ENCODE assay signal across 11 cellular contexts in the genomic region with DNA sequence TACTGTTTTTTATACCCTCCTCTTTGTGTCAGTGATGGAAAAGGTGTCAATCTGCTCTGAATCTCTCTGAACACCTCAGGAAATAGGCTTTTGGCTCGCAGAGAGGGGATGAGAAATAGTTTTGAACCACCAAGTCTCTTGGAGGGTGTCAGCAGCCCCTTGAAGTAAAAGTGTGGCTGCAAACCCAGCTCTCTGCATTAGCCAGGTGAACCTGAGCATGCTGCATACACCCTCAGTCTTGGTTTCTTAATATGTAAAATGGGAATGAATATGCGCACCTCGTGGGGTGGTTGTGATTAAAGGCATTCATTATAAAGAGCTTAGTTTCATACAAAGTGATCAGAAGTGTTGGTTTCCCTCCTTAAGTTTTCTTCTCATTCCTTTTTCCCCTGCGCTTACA. TPM values are rescaled to one million over a fixed set of nuclear protein-coding genes. Genes with fewer than 3 reads are reported as not detected.
A peak's percentile ranks its signal among the peaks of the same experiment; 100 is the strongest.
DNase-seq lines count a peak whose midpoint lies in the region; ATAC-seq and TF ChIP-seq lines count a peak whose summit lies in the region.
"Had no signal": no experiment of that assay in that cellular context is flagged by ENCODE, and none has a peak within 500 bp of the region (broad histone marks: within the 10 kb centered on the region; RNA-seq: fewer than 3 reads in every experiment).

No MANE protein-coding gene starts in this region.

- no peak for TF ChIP-seq CTCF in suprapubic skin (IDR thresholded peaks at IDR 0.05)

- no peak for TF ChIP-seq POLR2A in suprapubic skin (IDR thresholded peaks at IDR 0.05)

- peak overlapping the region; percentile 99 for H3K27ac ChIP-seq in suprapubic skin

- H3K4me3 ChIP-seq in suprapubic skin = peak overlapping the region; percentile 76
- H3K4me3 ChIP-seq: lung had no signal

- no peaks in the 10 kb centered on the region for H3K9me3 Mint-ChIP-seq in activated CD4-positive, alpha-beta T cell treated with anti-CD3 and anti-CD28 coated beads, Interleukin-2, amount 10 ng/mL, durations not matched to agents 7 days and 5 days
- no peaks in the 10 kb centered on the region for H3K9me3 Mint-ChIP-seq in activated naive CD8-positive, alpha-beta T cell treated with anti-CD3 and anti-CD28 coated beads, Interleukin-2, amount 50 U/mL, for 24 hours

- H3K27me3 Mint-ChIP-seq in activated CD4-positive, alpha-beta T cell treated with anti-CD3 and anti-CD28 coated beads, Interleukin-2, amount 10 ng/mL, durations not matched to agents 7 days and 5 days = no peaks in the 10 kb centered on the region
- no peaks in the 10 kb centered on the region for H3K27me3 Mint-ChIP-seq in activated naive CD8-positive, alpha-beta T cell treated with anti-CD3 and anti-CD28 coated beads, Interleukin-2, amount 50 U/mL, for 24 hours

- no peak for ATAC-seq in activated naive CD8-positive, alpha-beta T cell treated with anti-CD3 and anti-CD28 coated beads, Interleukin-2, amount 50 U/mL, for 24 hours
- ATAC-seq: esophagus mucosa had no signal

- peaks cover 3% of the 10 kb centered on the region for H3K36me3 Mint-ChIP-seq in activated CD4-positive, alpha-beta T cell treated with anti-CD3 and anti-CD28 coated beads, Interleukin-2, amount 10 ng/mL, durations not matched to agents 7 days and 5 days (ENCODE audit: low read depth)
- peaks cover 9% of the 10 kb centered on the region for H3K36me3 Mint-ChIP-seq in activated naive CD8-positive, alpha-beta T cell treated with anti-CD3 and anti-CD28 coated beads, Interleukin-2, amount 50 U/mL, for 24 hours (ENCODE audit: low read depth)

- H3K36me3 ChIP-seq in suprapubic skin = no peaks in the 10 kb centered on the region

- CTCF ChIA-PET in activated CD4-positive, alpha-beta T cell treated with anti-CD3 and anti-CD28 coated beads, Interleukin-2, amount 10 ng/mL, durations not matched to agents 7 days and 5 days (lab: Charles Lee) = interaction anchor here (1.1 to 1.6 kb wide), 3 partner anchors 9 to 10 kb away, joined by 3 to 8 read pairs (median 6); no protein-coding TSS in a partner anchor

- no peaks in the 10 kb centered on the region for H3K27me3 ChIP-seq in suprapubic skin

- no peaks in the 10 kb centered on the region for H3K9me3 ChIP-seq in suprapubic skin

- H3K27ac Mint-ChIP-seq in activated CD4-positive, alpha-beta T cell treated with anti-CD3 and anti-CD28 coated beads, Interleukin-2, amount 10 ng/mL, durations not matched to agents 7 days and 5 days = peak overlapping the region; percentile 91
- peak overlapping the region; percentile 92 for H3K27ac Mint-ChIP-seq in activated naive CD8-positive, alpha-beta T cell treated with anti-CD3 and anti-CD28 coated beads, Interleukin-2, amount 50 U/mL, for 24 hours

- POLR2A ChIA-PET in activated CD4-positive, alpha-beta T cell treated with anti-CD3 and anti-CD28 coated beads, Interleukin-2, amount 10 ng/mL, durations not matched to agents 7 days and 5 days (lab: Charles Lee) = no interaction called here

- H3K4me1 ChIP-seq in suprapubic skin = peaks cover 56% of the 10 kb centered on the region

- 92% methylated on average over 4 of the region's 4 CpGs for WGBS in suprapubic skin

- TF ChIP-seq EP300 in suprapubic skin (IDR thresholded peaks at IDR 0.05) = no peak

- peak overlapping the region; percentile 84 for H3K4me3 Mint-ChIP-seq in activated CD4-positive, alpha-beta T cell treated with anti-CD3 and anti-CD28 coated beads, Interleukin-2, amount 10 ng/mL, durations not matched to agents 7 days and 5 days
- H3K4me3 Mint-ChIP-seq in activated naive CD8-positive, alpha-beta T cell treated with anti-CD3 and anti-CD28 coated beads, Interleukin-2, amount 50 U/mL, for 24 hours = peak overlapping the region; percentile 91

- in situ Hi-C loops in ACHN (cut with HindIII; ENCODE audit: low pct_ligation_motif_present, low pct_unique_long_range_greater_than_20kb, low sequenced_read_pairs) = no loop called here

- no peak for DNase-seq in activated CD4-positive, alpha-beta T cell treated with anti-CD3 and anti-CD28 coated beads, Interleukin-2, amount 10 ng/mL, durations not matched to agents 7 days and 5 days
- no peak for DNase-seq in activated CD4-positive, alpha-beta T cell treated with anti-CD3 and anti-CD28 coated beads, Interleukin-2, amount 50 U/mL, for 4 hours
- DNase-seq in activated naive CD8-positive, alpha-beta T cell treated with anti-CD3 and anti-CD28 coated beads, Interleukin-2, amount 50 U/mL, for 24 hours = no peak
- DNase-seq in midbrain (lab: John Stamatoyannopoulos, UW) = peak; percentile 31
- DNase-seq in suprapubic skin (ENCODE audit: low spot score in 2 of 2) = no peak
- DNase-seq in SIG-M5 (lab: John Stamatoyannopoulos, UW) = no peak
- DNase-seq in NCI-H524 (lab: John Stamatoyannopoulos, UW) = no peak
- DNase-seq in ACHN = no peak
- DNase-seq: NCI-H1694 treated with DMSO at 0.1 percent for 48 hours had no signal

- H3K4me1 Mint-ChIP-seq in activated CD4-positive, alpha-beta T cell treated with anti-CD3 and anti-CD28 coated beads, Interleukin-2, amount 10 ng/mL, durations not matched to agents 7 days and 5 days = peaks cover 41% of the 10 kb centered on the region
- peaks cover 58% of the 10 kb centered on the region for H3K4me1 Mint-ChIP-seq in activated naive CD8-positive, alpha-beta T cell treated with anti-CD3 and anti-CD28 coated beads, Interleukin-2, amount 50 U/mL, for 24 hours

RNA-seq across cellular contexts. Expression of a gene that starts 1.4 kb away (rescaled TPM):
- total RNA-seq in activated CD4-positive, alpha-beta T cell treated with anti-CD3 and anti-CD28 coated beads, Interleukin-2, amount 10 ng/mL, durations not matched to agents 7 days and 5 days = 1 to 10 TPM; 9.5 to 9.7 TPM
- total RNA-seq in suprapubic skin = 10 to 100 TPM in 2 of 4 donors, 1 to 10 TPM in 2; 3.5 to 25.8 (median 10.8) TPM

RNA-seq across cellular contexts. Expression of a gene that starts 39.7 kb away (rescaled TPM):
- total RNA-seq in activated CD4-positive, alpha-beta T cell treated with anti-CD3 and anti-CD28 coated beads, Interleukin-2, amount 10 ng/mL, durations not matched to agents 7 days and 5 days = 1 to 10 TPM; 1.3 to 1.5 TPM
- total RNA-seq in suprapubic skin = under 1 TPM in 3 of 4 donors, not detected in 1; 0.13 to 0.24 (median 0.17) TPM
- total RNA-seq: esophagus mucosa had no signal

RNA-seq across cellular contexts. Expression of a gene that starts 56.5 kb away (rescaled TPM):
- not detected for total RNA-seq in activated CD4-positive, alpha-beta T cell treated with anti-CD3 and anti-CD28 coated beads, Interleukin-2, amount 10 ng/mL, durations not matched to agents 7 days and 5 days
- total RNA-seq in suprapubic skin = not detected
- total RNA-seq: esophagus mucosa, lung had no signal
